In genomic region chr2:45134726-45135125, GRCh38 we compare ENCODE assay signal across 10 cellular contexts.
DNase-seq lines count a peak whose midpoint lies in the region; ATAC-seq and TF ChIP-seq lines count a peak whose summit lies in the region.
"Had no signal": no experiment of that assay in that cellular context is flagged by ENCODE, and none has a peak within 500 bp of the region (broad histone marks: within the 10 kb centered on the region; RNA-seq: fewer than 3 reads in every experiment).

No MANE protein-coding gene starts in this region.

- ATAC-seq in GM21717 (IDR thresholded peaks at IDR 0.05; ENCODE audit: unreplicated experiment) (no peak), T-cell (replicated peaks in 1 of 4) (no peak)

- TF ChIP-seq POLR2A in breast epithelium (IDR thresholded peaks at IDR 0.05): no peak

- no TSS peak for BruUV-seq in MCF 10A (replicated peaks; lab: Mats Ljungman, UMichigan)

- H3K36me3 Mint-ChIP-seq in MCF 10A (ENCODE audit: insufficient read depth, unreplicated experiment) (no peaks in the 10 kb centered on the region), T-cell (no peaks in the 10 kb centered on the region)
- H3K36me3 Mint-ChIP-seq: brain had no signal

- H3K4me3 Mint-ChIP-seq in MCF 10A (ENCODE audit: unreplicated experiment) (no peak overlapping the region), T-cell (no peak overlapping the region)
- H3K4me3 Mint-ChIP-seq: brain had no signal

- H3K4me1 Mint-ChIP-seq in MCF 10A (ENCODE audit: insufficient read depth, unreplicated experiment) (no peaks in the 10 kb centered on the region), T-cell (peaks cover 0 to 5% (median 3%) of the 10 kb centered on the region in 3 donors)
- H3K4me1 Mint-ChIP-seq: brain had no signal

- DNase-seq in MCF 10A (ENCODE audit: unreplicated experiment) (peak; percentile 43), breast epithelium (ENCODE audit: low spot score in 2 of 2) (no peak), NCI-H748 (lab: John Stamatoyannopoulos, UW; ENCODE audit: unreplicated experiment) (peak; percentile 25), epithelial cell of esophagus (ENCODE audit: low read depth) (peak; percentile 51), stromal cell of bone marrow (ENCODE audit: low read depth) (peak; percentile 74), NCI-H1105 treated with DMSO at 0.1 percent for 48 hours (lab: John Stamatoyannopoulos, UW) (no peak), T-cell (no peak)
- DNase-seq: occipital lobe had no signal

- H3K9me3 ChIP-seq in breast epithelium: no peaks in the 10 kb centered on the region

- POLR2A ChIA-PET in MCF 10A (lab: Yijun Ruan, JAX) (no interaction called here), T-cell (lab: Charles Lee) (no interaction called here)

- TF ChIP-seq CTCF in MCF 10A (IDR thresholded peaks at IDR 0.05; ENCODE audit: unreplicated experiment) (no peak), breast epithelium (IDR thresholded peaks at IDR 0.05) (no peak), epithelial cell of esophagus (IDR thresholded peaks at IDR 0.05; ENCODE audit: insufficient read depth, low read depth, low read length, missing control alignments) (no peak)

- intact Hi-C loops in MCF 10A (cut with micrococcal nuclease) (no loop called here), breast epithelium (cut with DNase I; ENCODE audit: low total_unique reads) (no loop called here)

- no peaks in the 10 kb centered on the region for H3K4me1 ChIP-seq in breast epithelium

- CTCF ChIA-PET in MCF 10A (lab: Yijun Ruan, JAX) (interaction anchor here (0.6 kb wide), 1 partner anchor 151 kb away, joined by 3 read pairs; no protein-coding TSS in a partner anchor), T-cell (lab: Charles Lee) (no interaction called here)

- H3K27ac Mint-ChIP-seq in MCF 10A (ENCODE audit: low read depth, unreplicated experiment): no peak overlapping the region
- H3K27ac Mint-ChIP-seq in T-cell: no peak overlapping the region
- H3K27ac Mint-ChIP-seq: brain had no signal

- H3K4me3 ChIP-seq in breast epithelium (no peak overlapping the region), epithelial cell of esophagus (ENCODE audit: low read length) (no peak overlapping the region)

- H3K27me3 ChIP-seq in breast epithelium: no peaks in the 10 kb centered on the region

- no peaks in the 10 kb centered on the region for H3K36me3 ChIP-seq in breast epithelium

- H3K27ac ChIP-seq in breast epithelium: no peak overlapping the region

- H3K9me3 Mint-ChIP-seq in MCF 10A (ENCODE audit: unreplicated experiment): no peaks in the 10 kb centered on the region
- H3K9me3 Mint-ChIP-seq in T-cell: no peaks in the 10 kb centered on the region

- no peaks in the 10 kb centered on the region for H3K27me3 Mint-ChIP-seq in MCF 10A (ENCODE audit: insufficient read depth, unreplicated experiment)
- peaks cover 12 to 20% of the 10 kb centered on the region in 2 donors for H3K27me3 Mint-ChIP-seq in T-cell
- H3K27me3 Mint-ChIP-seq: brain had no signal

Comparison
In these comparisons a context has a peak if more than half of its experiments do, and no peak if none do; other contexts are left out.
1. DNase-seq: peak in MCF 10A (single experiment), NCI-H748 (single experiment), epithelial cell of esophagus (single experiment) and stromal cell of bone marrow (single experiment); none in breast epithelium (0 of 2), NCI-H1105 treated with DMSO at 0.1 percent for 48 hours (single experiment) and T-cell (0 of 34).